ENCODE assay signal across 9 cellular contexts in the genomic region with DNA sequence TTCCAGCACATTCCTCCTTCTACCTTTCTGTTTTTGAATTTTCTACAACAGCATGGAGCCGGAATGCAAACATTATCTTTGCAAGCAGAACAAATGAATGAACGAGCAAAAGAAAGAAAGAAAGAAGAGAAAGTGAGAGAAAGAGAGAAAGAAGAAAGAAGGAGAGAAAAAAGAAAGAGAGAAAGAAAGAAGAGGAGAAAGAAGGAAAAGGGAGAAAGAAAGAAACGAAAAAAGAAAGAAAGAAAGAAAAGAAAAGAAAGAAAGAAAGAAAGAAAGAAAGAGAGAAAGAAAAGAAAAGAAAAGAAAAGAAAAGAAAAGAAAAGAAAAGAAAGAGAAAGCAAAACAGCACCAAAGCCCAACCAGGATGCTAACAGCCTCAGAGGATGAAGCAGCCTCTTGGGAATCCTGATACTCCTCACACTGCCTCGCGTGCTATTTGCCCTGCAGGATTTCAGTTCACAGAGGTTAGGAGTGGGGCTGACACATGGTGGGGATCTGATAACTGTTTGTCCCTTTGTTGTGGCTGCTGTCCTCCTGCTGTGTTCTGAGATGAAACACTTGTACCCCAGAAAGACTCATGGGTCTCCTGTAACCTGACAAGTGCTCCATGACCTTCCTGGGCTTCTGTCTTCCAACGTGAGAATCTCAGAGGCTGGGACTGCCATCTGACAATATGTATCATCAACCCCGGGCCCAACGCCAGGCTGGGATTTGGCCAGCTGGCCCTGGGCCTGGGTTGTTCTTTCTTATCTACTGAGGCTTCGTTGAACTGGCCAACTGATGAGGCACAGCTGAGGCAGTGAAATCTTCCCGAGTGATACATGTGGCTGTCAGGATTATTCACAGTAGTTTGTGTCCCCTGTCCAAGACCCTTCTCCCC.
A peak's percentile ranks its signal among the peaks of the same experiment; 100 is the strongest.
DNase-seq lines count a peak whose midpoint lies in the region; ATAC-seq, FAIRE-seq and TF ChIP-seq lines count a peak whose summit lies in the region.
"Had no signal": no experiment of that assay in that cellular context is flagged by ENCODE, and none has a peak within 500 bp of the region (broad histone marks: within the 10 kb centered on the region; RNA-seq: fewer than 3 reads in every experiment).

No MANE protein-coding gene starts in this region.

- H3F3A ChIP-seq in GM23248 (ENCODE audit: insufficient read depth), result peaks cover 17% of the 10 kb centered on the region

- H3K4me2 ChIP-seq in GM23248 (ENCODE audit: unreplicated experiment), result no peak overlapping the region

- H4K20me1 ChIP-seq in GM23248 (ENCODE audit: insufficient read depth), result no peaks in the 10 kb centered on the region

- H3K9me2 ChIP-seq in GM23248 (ENCODE audit: insufficient read depth), result no peaks in the 10 kb centered on the region

- H3K79me2 ChIP-seq in GM23248 (ENCODE audit: insufficient read depth), result no peaks in the 10 kb centered on the region

- TF ChIP-seq CTCF in ascending aorta (IDR thresholded peaks at IDR 0.05), result no peak

- no peak for FAIRE-seq in urothelium cell line (lab: Jason Lieb, UNC)

- H3K36me3 ChIP-seq in GM23248 (ENCODE audit: low read depth) (no peaks in the 10 kb centered on the region), ascending aorta (no peaks in the 10 kb centered on the region)

- WGBS in GM23248 (ENCODE audit: low coverage in 1 of 2, low lambda C conversion rate in 2 of 2, missing lambda C conversion rate in 2 of 2), 2 experiments, result 15 to 18% methylated on average over 10 of the region's 10 CpGs

- no peaks in the 10 kb centered on the region for H3K9me3 ChIP-seq in GM23248 (ENCODE audit: low read depth)
- H3K9me3 ChIP-seq in ascending aorta, result no peaks in the 10 kb centered on the region

- DNase-seq in GM23248, result peak; percentile 75
- DNase-seq in fibroblast of the conjunctiva (ENCODE audit: low read depth), result peak; percentile 6
- DNase-seq in sciatic nerve (ENCODE audit: low spot score), result no peak
- DNase-seq in ascending aorta (ENCODE audit: low spot score in 2 of 2), result no peak
- no peak for DNase-seq in cortex of kidney (lab: John Stamatoyannopoulos, UW)
- DNase-seq in urothelium cell line (ENCODE audit: low spot score), result no peak
- DNase-seq: naive B cell had no signal

- no peak overlapping the region for H3K9ac ChIP-seq in GM23248

- no peak overlapping the region for H2AFZ ChIP-seq in GM23248

- in situ Hi-C loops in GM23248 (cut with MboI), result no loop called here

- H3K4me3 ChIP-seq in GM23248 (no peak overlapping the region), ascending aorta (no peak overlapping the region)

- ATAC-seq in sciatic nerve (peak; percentile 44), GM21717 (IDR thresholded peaks at IDR 0.05; ENCODE audit: unreplicated experiment) (no peak)

- peaks cover 9% of the 10 kb centered on the region for H3K4me1 ChIP-seq in GM23248 (ENCODE audit: insufficient read depth)
- no peaks in the 10 kb centered on the region for H3K4me1 ChIP-seq in ascending aorta

- intact Hi-C loops in sciatic nerve (cut with DNase I), result no loop called here
- intact Hi-C loops in ascending aorta (cut with DNase I), result no loop called here

- H3K27ac ChIP-seq in GM23248, result no peak overlapping the region
- H3K27ac ChIP-seq in ascending aorta, result no peak overlapping the region

- H3K27me3 ChIP-seq in GM23248 (replicated peaks; ENCODE audit: insufficient read depth) (peaks cover 10% of the 10 kb centered on the region), ascending aorta (no peaks in the 10 kb centered on the region)

TF ChIP-seq in PFSK-1, 5 proteins besides CTCF, POLR2A, EP300 and RAD21:
- TF ChIP-seq SIN3A (IDR thresholded peaks at IDR 0.05; ENCODE audit: borderline replicate concordance, insufficient read depth, low read length), result peak; percentile 23; the same call in 1 of the 2 replicates
- TF ChIP-seq POLR2AphosphoS5 (IDR thresholded peaks at IDR 0.05; ENCODE audit: low read depth, low read length), result no peak
TF ChIP-seq in PFSK-1: peak in this region for 1.

Comparison
In these comparisons a context has a peak if more than half of its experiments do, and no peak if none do; other contexts are left out.
1. DNase-seq: peak in GM23248 (single experiment) and fibroblast of the conjunctiva (single experiment); none in sciatic nerve (single experiment), ascending aorta (0 of 2), cortex of kidney (single experiment) and urothelium cell line (single experiment).